In the genomic region with DNA sequence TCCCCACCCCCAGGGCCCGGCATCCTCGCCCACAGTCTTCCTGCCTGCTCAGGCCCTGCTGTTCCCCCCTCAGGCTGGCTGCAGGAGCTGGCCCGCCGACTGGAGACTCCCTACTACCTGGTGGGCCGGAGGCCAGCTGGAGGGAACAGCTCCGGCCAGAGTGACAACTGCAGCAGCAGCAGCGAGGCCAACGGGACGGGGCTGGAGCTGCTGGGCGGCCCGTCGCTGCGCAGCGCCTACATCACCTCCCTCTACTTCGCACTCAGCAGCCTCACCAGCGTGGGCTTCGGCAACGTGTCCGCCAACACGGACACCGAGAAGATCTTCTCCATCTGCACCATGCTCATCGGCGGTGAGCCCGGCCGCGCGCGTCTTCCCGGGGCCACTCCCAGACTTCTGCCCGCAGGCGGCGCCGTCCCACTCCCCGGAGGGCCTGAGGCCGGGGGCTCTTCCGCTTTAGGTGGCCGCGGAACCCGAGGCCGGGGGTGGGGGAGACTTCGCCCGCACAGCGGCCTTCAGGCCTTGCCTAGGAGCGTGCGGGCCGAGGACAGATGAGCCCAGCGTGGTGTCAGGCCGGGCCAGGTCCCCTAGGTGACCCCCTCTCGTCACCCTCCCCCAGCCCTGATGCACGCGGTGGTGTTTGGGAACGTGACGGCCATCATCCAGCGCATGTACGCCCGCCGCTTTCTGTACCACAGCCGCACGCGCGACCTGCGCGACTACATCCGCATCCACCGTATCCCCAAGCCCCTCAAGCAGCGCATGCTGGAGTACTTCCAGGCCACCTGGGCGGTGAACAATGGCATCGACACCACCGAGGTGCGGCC, we compare ENCODE assay signal across 1 cellular context.
A peak's percentile ranks its signal among the peaks of the same experiment; 100 is the strongest.
TF ChIP-seq lines count a peak whose summit lies in the region.

No MANE protein-coding gene starts in this region.

TF ChIP-seq in endothelial cell of umbilical vein, 7 proteins besides CTCF, POLR2A, EP300 and RAD21 (continued from another document):
- TF ChIP-seq EZH2 (IDR thresholded peaks at IDR 0.05; ENCODE audit: borderline replicate concordance, low read depth, low read length, severe bottlenecking), result peak; percentile 44
- TF ChIP-seq, protein P1, sequence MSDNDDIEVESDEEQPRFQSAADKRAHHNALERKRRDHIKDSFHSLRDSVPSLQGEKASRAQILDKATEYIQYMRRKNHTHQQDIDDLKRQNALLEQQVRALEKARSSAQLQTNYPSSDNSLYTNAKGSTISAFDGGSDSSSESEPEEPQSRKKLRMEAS (IDR thresholded peaks at IDR 0.05; ENCODE audit: insufficient read depth, insufficient read length), result no peak
- no peak for TF ChIP-seq POLR2AphosphoS5 (IDR thresholded peaks at IDR 0.05; ENCODE audit: insufficient read depth, low read depth, low read length)
- no peak for TF ChIP-seq MYC (IDR thresholded peaks at IDR 0.05; ENCODE audit: low read depth, low read length)
- TF ChIP-seq FOS (IDR thresholded peaks at IDR 0.05; ENCODE audit: borderline replicate concordance, insufficient read depth, low read length), result no peak
